In the genomic region with DNA sequence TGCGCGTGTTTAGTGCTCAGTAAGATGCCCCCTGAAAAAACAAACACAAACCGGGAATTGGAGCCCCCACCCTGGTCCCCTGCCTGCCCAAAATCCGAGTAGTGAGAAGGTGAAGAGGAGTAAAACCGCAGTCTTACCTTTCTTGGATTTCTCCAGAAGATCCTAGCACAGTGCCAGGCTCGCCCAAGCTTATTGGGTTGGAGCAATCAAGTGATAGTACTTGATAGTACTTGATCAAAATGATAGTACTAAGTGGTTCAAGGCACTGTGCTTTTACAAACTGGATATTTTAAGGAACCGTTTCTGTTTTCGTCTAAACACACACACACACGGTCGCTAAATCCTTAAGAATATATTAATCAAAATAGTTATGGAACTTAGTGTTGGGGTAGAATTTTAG, we compare ENCODE assay signal across 8 cellular contexts. TPM values are rescaled to one million over a fixed set of nuclear protein-coding genes. Genes with fewer than 3 reads are reported as not detected.
DNase-seq lines count a peak whose midpoint lies in the region; ATAC-seq and TF ChIP-seq lines count a peak whose summit lies in the region.

No MANE protein-coding gene starts in this region.

- no peaks in the 10 kb centered on the region for H3K36me3 ChIP-seq in lower lobe of right lung
- no peaks in the 10 kb centered on the region for H3K36me3 ChIP-seq in tibial nerve

- WGBS in tibial nerve, 2 donors, result 69 to 71% methylated on average over 8 to 10 of the region's 10 CpGs

- ATAC-seq in lower lobe of right lung (no peak), HG02870 (IDR thresholded peaks at IDR 0.05; ENCODE audit: unreplicated experiment) (no peak)

- H3K27ac Mint-ChIP-seq in activated naive CD4-positive, alpha-beta T cell treated with anti-CD3 and anti-CD28 coated beads for 36 hours, result peak overlapping the region; percentile 99
- no peak overlapping the region for H3K27ac Mint-ChIP-seq in brain

- TF ChIP-seq CTCF in brain (conservative IDR thresholded peaks at IDR 0.05) (no peak), lower lobe of right lung (IDR thresholded peaks at IDR 0.05) (no peak), tibial nerve (IDR thresholded peaks at IDR 0.05) (no peak)

- H3K4me1 ChIP-seq in lower lobe of right lung, result peaks cover 51% of the 10 kb centered on the region
- H3K4me1 ChIP-seq in tibial nerve, result peaks cover 0 to 70% (median 44%) of the 10 kb centered on the region in 4 donors

- H3K9me3 Mint-ChIP-seq in activated naive CD4-positive, alpha-beta T cell treated with anti-CD3 and anti-CD28 coated beads for 36 hours, result no peaks in the 10 kb centered on the region
- H3K9me3 Mint-ChIP-seq in brain, result peaks cover 0 to 12% (median 8%) of the 10 kb centered on the region in 5 experiments

- H3K27me3 Mint-ChIP-seq in activated naive CD4-positive, alpha-beta T cell treated with anti-CD3 and anti-CD28 coated beads for 36 hours (ENCODE audit: low read depth), result no peaks in the 10 kb centered on the region
- peaks cover 14% of the 10 kb centered on the region for H3K27me3 Mint-ChIP-seq in brain

- CTCF ChIA-PET in activated naive CD4-positive, alpha-beta T cell treated with anti-CD3 and anti-CD28 coated beads for 36 hours (lab: Charles Lee), result interaction anchor here (0.6 to 1.8 kb wide), 6 partner anchors 12 to 61 kb away, joined by 3 to 6 read pairs (median 3); no protein-coding TSS in a partner anchor

- H3K27me3 ChIP-seq in lower lobe of right lung (ENCODE audit: low read depth), result no peaks in the 10 kb centered on the region
- no peaks in the 10 kb centered on the region for H3K27me3 ChIP-seq in tibial nerve

- intact Hi-C loops in activated naive CD4-positive, alpha-beta T cell treated with anti-CD3 and anti-CD28 coated beads for 36 hours (cut with micrococcal nuclease), result no loop called here
- intact Hi-C loops in lower lobe of right lung (cut with DNase I), result no loop called here

- TF ChIP-seq EP300 in tibial nerve (IDR thresholded peaks at IDR 0.05), result no peak

- H3K4me3 Mint-ChIP-seq in activated naive CD4-positive, alpha-beta T cell treated with anti-CD3 and anti-CD28 coated beads for 36 hours, result peak overlapping the region; percentile 86
- H3K4me3 Mint-ChIP-seq in brain, result peak overlapping the region in 3 of 5 experiments; percentile 43 to 64 (median 60)

- TF ChIP-seq POLR2A in tibial nerve (IDR thresholded peaks at IDR 0.05), result no peak

- no peaks in the 10 kb centered on the region for H3K9me3 ChIP-seq in lower lobe of right lung
- no peaks in the 10 kb centered on the region for H3K9me3 ChIP-seq in tibial nerve

- no peak for DNase-seq in activated naive CD4-positive, alpha-beta T cell treated with anti-CD3 and anti-CD28 coated beads for 36 hours
- no peak for DNase-seq in activated naive CD4-positive, alpha-beta T cell treated with Interleukin-2 at 50 U/mL for 16 hours
- no peak for DNase-seq in lower lobe of right lung
- DNase-seq in tibial nerve (ENCODE audit: low spot score in 2 of 2), result no peak
- DNase-seq in mucosa of gallbladder (ENCODE audit: low spot score), result no peak
- DNase-seq in kidney glomerular epithelial cell (lab: John Stamatoyannopoulos, UW), result no peak

- peak overlapping the region; percentile 84 for H3K4me3 ChIP-seq in lower lobe of right lung
- peak overlapping the region; percentile 54 to 84 (median 66) for H3K4me3 ChIP-seq in tibial nerve

- H3K27ac ChIP-seq in lower lobe of right lung (peak overlapping the region; percentile 95), tibial nerve (peak overlapping the region; percentile 75 to 97 (median 95))

- H3K36me3 Mint-ChIP-seq in activated naive CD4-positive, alpha-beta T cell treated with anti-CD3 and anti-CD28 coated beads for 36 hours (ENCODE audit: low read depth), result peaks cover 26% of the 10 kb centered on the region
- H3K36me3 Mint-ChIP-seq in brain, result peaks cover 3% of the 10 kb centered on the region

- peaks cover 75% of the 10 kb centered on the region for H3K4me1 Mint-ChIP-seq in activated naive CD4-positive, alpha-beta T cell treated with anti-CD3 and anti-CD28 coated beads for 36 hours (ENCODE audit: low read depth)
- peaks cover 40% of the 10 kb centered on the region for H3K4me1 Mint-ChIP-seq in brain

RNA-seq across cellular contexts. Expression of a gene that starts 2.8 kb away (rescaled TPM):
- 10 to 100 TPM; 80.6 to 85.0 TPM for total RNA-seq in activated naive CD4-positive, alpha-beta T cell treated with anti-CD3 and anti-CD28 coated beads for 36 hours
- polyA plus RNA-seq in brain (ENCODE audit: insufficient read depth, low read depth, low replicate concordance), result 1.9 TPM
- total RNA-seq in lower lobe of right lung, result 5.8 TPM
- total RNA-seq in tibial nerve, result 10 to 100 TPM; 12.3 to 21.0 (median 19.8) TPM
- 7.9 TPM for total RNA-seq in mucosa of gallbladder

RNA-seq across cellular contexts. Expression of a gene that starts 52.4 kb away (rescaled TPM):
- 100 to 1,000 TPM; 289 to 295 TPM for total RNA-seq in activated naive CD4-positive, alpha-beta T cell treated with anti-CD3 and anti-CD28 coated beads for 36 hours
- 109 TPM for polyA plus RNA-seq in brain (ENCODE audit: insufficient read depth, low read depth, low replicate concordance)
- 24.4 TPM for total RNA-seq in lower lobe of right lung
- 10 to 100 TPM; 31.2 to 61.6 (median 44.3) TPM for total RNA-seq in tibial nerve
- 25.9 TPM for total RNA-seq in mucosa of gallbladder

Comparison
In these comparisons a context has a peak if more than half of its experiments do, and no peak if none do; other contexts are left out.
1. RNA of a gene that starts 52.4 kb away (total RNA-seq): 289 to 295 TPM in activated naive CD4-positive, alpha-beta T cell treated with anti-CD3 and anti-CD28 coated beads for 36 hours; 31.2 to 61.6 TPM in tibial nerve, 25.9 TPM in mucosa of gallbladder (single experiment) and 24.4 TPM in lower lobe of right lung (single experiment); every median in the first group is over 4 times any median in the second.